Comparison of ENCODE assay signal across 2 cellular contexts in genomic region chr16:89572478-89573205, GRCh38.
TF ChIP-seq lines count a peak whose summit lies in the region.

No MANE protein-coding gene starts in this region.

TF ChIP-seq in GM12891, 5 proteins besides CTCF, POLR2A, EP300 and RAD21:
- TF ChIP-seq PAX5 (IDR thresholded peaks at IDR 0.05; ENCODE audit: insufficient read depth, low read length, severe bottlenecking) (no peak), TAF1 (IDR thresholded peaks at IDR 0.05; ENCODE audit: low read depth, low read length) (no peak), POLR2AphosphoS5 (IDR thresholded peaks at IDR 0.05; ENCODE audit: low read depth, low read length) (no peak), POU2F2 (IDR thresholded peaks at IDR 0.05; ENCODE audit: low read depth, low read length) (no peak), SPI1 (IDR thresholded peaks at IDR 0.05; ENCODE audit: low read depth, low read length) (no peak)

TF ChIP-seq in GM12878, 131 proteins besides CTCF, POLR2A, EP300 and RAD21:
- TF ChIP-seq ATF3 (IDR thresholded peaks at IDR 0.05; ENCODE audit: borderline replicate concordance, extremely low read depth, low read depth, low read length) (no peak), HDGF (IDR thresholded peaks at IDR 0.05) (no peak), IRF4 (IDR thresholded peaks at IDR 0.05; ENCODE audit: low read depth, low read length) (no peak), SMARCA5 (IDR thresholded peaks at IDR 0.05) (no peak)
